ENCODE assay signal across 27 cellular contexts in the genomic region with DNA sequence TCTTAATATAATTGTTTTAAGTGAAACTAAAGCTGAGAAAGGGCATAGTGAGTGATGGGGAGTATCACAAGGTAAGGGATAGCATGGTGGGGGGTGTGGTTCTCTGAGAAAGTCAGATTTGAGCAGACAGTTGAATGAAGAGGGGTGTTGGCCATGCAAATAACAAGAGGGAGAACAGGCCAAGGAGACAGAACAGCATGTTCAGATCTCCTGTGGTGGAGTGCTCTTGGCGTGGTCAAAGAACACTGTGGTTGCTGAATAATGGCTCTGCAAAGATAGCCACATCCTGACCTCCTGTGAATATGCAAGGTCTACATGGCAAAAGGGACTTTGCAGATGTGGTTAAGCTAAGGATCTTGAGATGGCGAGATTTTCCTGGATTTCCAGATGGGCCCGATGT.
"Had no signal": no experiment of that assay in that cellular context is flagged by ENCODE, and none has a peak within 500 bp of the region (broad histone marks: within the 10 kb centered on the region; RNA-seq: fewer than 3 reads in every experiment).

No MANE protein-coding gene starts in this region.

- DNase-seq: occipital lobe; ovary; posterior cingulate gyrus; psoas muscle; right cardiac atrium; right lobe of liver; sigmoid colon; small intestine; stimulated activated CD4-positive, alpha-beta T cell treated with anti-CD3 and anti-CD28 coated beads, Interleukin-15, amount 100 ng/mL, for 24 hours; stimulated activated CD4-positive, alpha-beta T cell treated with anti-CD3 and anti-CD28 coated beads, Interleukin-2, amount 100 ng/mL, for 24 hours; stimulated activated CD4-positive, alpha-beta T cell treated with anti-CD3 and anti-CD28 coated beads, Interleukin-2, amount 100 ng/mL, for 48 hours; stimulated activated CD4-positive, alpha-beta T cell treated with anti-CD3 and anti-CD28 coated beads, Interleukin-4, amount 100 ng/mL, for 24 hours; stimulated activated naive B cell treated with anti-CD40 and anti-IgM and Interleukin-4, amounts not matched to agents 10 μg/mL and 1 μg/mL and 100 μg/mL, for 72 hours; stimulated activated naive CD4-positive, alpha-beta T cell treated with Interleukin-2 at 50 U/mL for 16 hours; stomach; thyroid gland; trophoblast cell; upper lobe of left lung had no signal

- H3K27me3 ChIP-seq: neural progenitor cell, ovary, right lobe of liver, sigmoid colon, stomach, thyroid gland, tibial nerve, upper lobe of left lung, vagina had no signal

- H3K4me3 ChIP-seq: neural progenitor cell, ovary, psoas muscle, right lobe of liver, sigmoid colon, stomach, thoracic aorta, thyroid gland, tibial nerve, upper lobe of left lung, vagina had no signal

- H3K4me3 Mint-ChIP-seq: nephron; neural progenitor cell; stimulated activated effector memory CD8-positive, alpha-beta T cell treated with anti-CD3 and anti-CD28 coated beads, Interleukin-12 subunit alpha, Interleukin-12 subunit beta, amount 100 ng/mL, for 72 hours; stimulated activated naive B cell treated with anti-CD40 and anti-IgM and Interleukin-4, amounts not matched to agents 10 μg/mL and 1 μg/mL and 100 μg/mL, for 72 hours; stimulated activated naive CD8-positive, alpha-beta T cell treated with anti-CD3 and anti-CD28 coated beads, Interleukin-15, Interleukin-2, amounts not matched to agents 100 ng/mL and 50 ng/mL, for 24 hours had no signal

- H3K36me3 ChIP-seq: neural progenitor cell, ovary, right lobe of liver, sigmoid colon, stomach, thoracic aorta, thyroid gland, tibial nerve, upper lobe of left lung, vagina had no signal

- H3K9me3 ChIP-seq: ovary, psoas muscle, right lobe of liver, sigmoid colon, stomach, thoracic aorta, thyroid gland, tibial nerve, upper lobe of left lung, vagina had no signal

- H3K27ac Mint-ChIP-seq: nephron; neural progenitor cell; progenitor cell of endocrine pancreas; stimulated activated effector memory CD8-positive, alpha-beta T cell treated with anti-CD3 and anti-CD28 coated beads, Interleukin-12 subunit alpha, Interleukin-12 subunit beta, amount 100 ng/mL, for 72 hours; stimulated activated naive B cell treated with anti-CD40 and anti-IgM and Interleukin-4, amounts not matched to agents 10 μg/mL and 1 μg/mL and 100 μg/mL, for 72 hours; stimulated activated naive CD8-positive, alpha-beta T cell treated with anti-CD3 and anti-CD28 coated beads, Interleukin-15, Interleukin-2, amounts not matched to agents 100 ng/mL and 50 ng/mL, for 24 hours had no signal

- H3K27me3 Mint-ChIP-seq: stimulated activated naive B cell treated with anti-CD40 and anti-IgM and Interleukin-4, amounts not matched to agents 10 μg/mL and 1 μg/mL and 100 μg/mL, for 72 hours; stimulated activated naive CD8-positive, alpha-beta T cell treated with anti-CD3 and anti-CD28 coated beads, Interleukin-15, Interleukin-2, amounts not matched to agents 100 ng/mL and 50 ng/mL, for 24 hours had no signal

- H3K4me1 ChIP-seq: neural progenitor cell, psoas muscle, right lobe of liver, sigmoid colon, stomach, thyroid gland, tibial nerve, upper lobe of left lung, vagina had no signal

- H3K27ac ChIP-seq: neural progenitor cell, ovary, parathyroid adenoma, psoas muscle, right lobe of liver, sigmoid colon, stomach, thoracic aorta, thyroid gland, tibial nerve, upper lobe of left lung, vagina had no signal

- H3K4me1 Mint-ChIP-seq: neural progenitor cell; stimulated activated effector memory CD8-positive, alpha-beta T cell treated with anti-CD3 and anti-CD28 coated beads, Interleukin-12 subunit alpha, Interleukin-12 subunit beta, amount 100 ng/mL, for 72 hours; stimulated activated naive B cell treated with anti-CD40 and anti-IgM and Interleukin-4, amounts not matched to agents 10 μg/mL and 1 μg/mL and 100 μg/mL, for 72 hours had no signal

- H3K36me3 Mint-ChIP-seq: stimulated activated effector memory CD8-positive, alpha-beta T cell treated with anti-CD3 and anti-CD28 coated beads, Interleukin-12 subunit alpha, Interleukin-12 subunit beta, amount 100 ng/mL, for 72 hours; stimulated activated naive B cell treated with anti-CD40 and anti-IgM and Interleukin-4, amounts not matched to agents 10 μg/mL and 1 μg/mL and 100 μg/mL, for 72 hours had no signal

- H3K9me3 Mint-ChIP-seq: stimulated activated naive CD8-positive, alpha-beta T cell treated with anti-CD3 and anti-CD28 coated beads, Interleukin-15, Interleukin-2, amounts not matched to agents 100 ng/mL and 50 ng/mL, for 24 hours had no signal

- ATAC-seq: psoas muscle; right cardiac atrium; right lobe of liver; stimulated activated effector memory CD8-positive, alpha-beta T cell treated with anti-CD3 and anti-CD28 coated beads, Interleukin-12 subunit alpha, Interleukin-12 subunit beta, amount 100 ng/mL, for 72 hours; stimulated activated naive B cell treated with anti-CD40 and anti-IgM and Interleukin-4, amounts not matched to agents 10 μg/mL and 1 μg/mL and 100 μg/mL, for 72 hours had no signal
